Comparison of ENCODE assay signal across 8 cellular contexts in genomic region chr6:161748535-161749386, GRCh38.
DNase-seq lines count a peak whose midpoint lies in the region; ATAC-seq and TF ChIP-seq lines count a peak whose summit lies in the region.

No MANE protein-coding gene starts in this region.

- no peak overlapping the region for H3K27ac ChIP-seq in SK-N-SH (ENCODE audit: low read depth in 2 of 2, low read length in 1 of 2)
- H3K27ac ChIP-seq in coronary artery, result no peak overlapping the region

- POLR2A ChIA-PET in SK-N-SH (lab: Yijun Ruan, JAX), result no interaction called here

- no peaks in the 10 kb centered on the region for H3K9me3 ChIP-seq in SK-N-SH

- no peak overlapping the region for H3K4me2 ChIP-seq in SK-N-SH

- H3K27me3 Mint-ChIP-seq in nephron (ENCODE audit: low read depth), result no peaks in the 10 kb centered on the region

- 63% methylated on average over 18 of the region's 18 CpGs for WGBS in SK-N-SH (ENCODE audit: low lambda C conversion rate)
- WGBS in lower leg skin, 2 donors, result 69 to 73% methylated on average over 18 of the region's 18 CpGs

- no peaks in the 10 kb centered on the region for H3F3A ChIP-seq in SK-N-SH (replicated peaks; ENCODE audit: insufficient read depth)

- DNase-seq in SK-N-SH (peak; percentile 39), NCI-H146 treated with DMSO at 0.1 percent for 48 hours (lab: John Stamatoyannopoulos, UW; ENCODE audit: unreplicated experiment) (peak; percentile 36), coronary artery (ENCODE audit: low spot score) (no peak), lower leg skin (ENCODE audit: low spot score in 2 of 2) (no peak), NCI-H2171 (lab: John Stamatoyannopoulos, UW) (no peak)

- H3K36me3 ChIP-seq in SK-N-SH (replicated peaks in 1 of 2; ENCODE audit: control insufficient read depth in 1 of 2, insufficient read depth in 2 of 2, low read length in 1 of 2), result no peaks in the 10 kb centered on the region

- H3K79me2 ChIP-seq in SK-N-SH (ENCODE audit: insufficient read depth), result no peaks in the 10 kb centered on the region

- H3K4me1 Mint-ChIP-seq in nephron, result peaks cover 9% of the 10 kb centered on the region

- H3K27me3 ChIP-seq in SK-N-SH (ENCODE audit: insufficient read depth), result no peaks in the 10 kb centered on the region

- no peak for ATAC-seq in SK-N-SH treated with all-trans-retinoic acid at 6 μM for 48 hours
- ATAC-seq in GM18870 (IDR thresholded peaks at IDR 0.05; ENCODE audit: unreplicated experiment), result no peak

- no peaks in the 10 kb centered on the region for H3K9me2 ChIP-seq in SK-N-SH

- peaks cover 0 to 19% of the 10 kb centered on the region in 2 experiments; a peak in 2 of 4 replicates for H3K4me1 ChIP-seq in SK-N-SH (ENCODE audit: control insufficient read depth in 1 of 2, insufficient read depth in 2 of 2, low read depth in 1 of 2, low read length in 1 of 2)

- TF ChIP-seq EP300 in SK-N-SH (IDR thresholded peaks at IDR 0.05; ENCODE audit: borderline replicate concordance in 1 of 2, low read depth in 1 of 2, low read length in 1 of 2), result no peak

- TF ChIP-seq CTCF in SK-N-SH (IDR thresholded peaks at IDR 0.05) (no peak; the same call in 1 of the 2 replicates), coronary artery (IDR thresholded peaks at IDR 0.05) (no peak), nephron (IDR thresholded peaks at IDR 0.05; ENCODE audit: unreplicated experiment in 3 of 3) (peak; percentile 43 to 67 (median 60)), lower leg skin (IDR thresholded peaks at IDR 0.05) (no peak)

- CTCF ChIA-PET in SK-N-SH (lab: Yijun Ruan, JAX), result interaction anchor here (0.5 to 1.4 kb wide), 4 partner anchors 32 to 216 kb away, joined by 3 read pairs; no protein-coding TSS in a partner anchor

- intact Hi-C loops in lower leg skin (cut with DNase I; ENCODE audit: low total_unique reads), result no loop called here

- H3K9me3 Mint-ChIP-seq in nephron, result no peaks in the 10 kb centered on the region

- no peak overlapping the region for H3K4me3 Mint-ChIP-seq in nephron

- peak; percentile 52 for TF ChIP-seq RAD21 in SK-N-SH (IDR thresholded peaks at IDR 0.05; ENCODE audit: low read length)

- no peak overlapping the region for H3K27ac Mint-ChIP-seq in nephron

- no peaks in the 10 kb centered on the region for H3K36me3 Mint-ChIP-seq in nephron (ENCODE audit: low read depth)

- no peak overlapping the region for H3K4me3 ChIP-seq in SK-N-SH (ENCODE audit: low read depth in 2 of 2, low read length in 1 of 2)
- H3K4me3 ChIP-seq in coronary artery, result peak overlapping the region; percentile 28
- H3K4me3 ChIP-seq in lower leg skin (ENCODE audit: low read depth, poor library complexity, severe bottlenecking), result no peak overlapping the region

- no peak for TF ChIP-seq POLR2A in lower leg skin (IDR thresholded peaks at IDR 0.05)

- H4K20me1 ChIP-seq in SK-N-SH (ENCODE audit: insufficient read depth), result no peaks in the 10 kb centered on the region

- H2AFZ ChIP-seq in SK-N-SH (ENCODE audit: low read depth), result no peak overlapping the region

- H3K9ac ChIP-seq in SK-N-SH, result no peak overlapping the region

TF ChIP-seq in SK-N-SH, 30 proteins besides CTCF, POLR2A, EP300 and RAD21:
- TF ChIP-seq SMC3 (IDR thresholded peaks at IDR 0.05; ENCODE audit: low read depth, low read length) (peak; percentile 21; the same call in 1 of the 2 replicates), EZH2phosphoT487 (IDR thresholded peaks at IDR 0.05; ENCODE audit: borderline replicate concordance, low read depth) (no peak)

TF ChIP-seq in SK-N-SH treated with all-trans-retinoic acid at 6 μM for 48 hours, 23 proteins besides CTCF, POLR2A, EP300 and RAD21:
- TF ChIP-seq, protein P1, sequence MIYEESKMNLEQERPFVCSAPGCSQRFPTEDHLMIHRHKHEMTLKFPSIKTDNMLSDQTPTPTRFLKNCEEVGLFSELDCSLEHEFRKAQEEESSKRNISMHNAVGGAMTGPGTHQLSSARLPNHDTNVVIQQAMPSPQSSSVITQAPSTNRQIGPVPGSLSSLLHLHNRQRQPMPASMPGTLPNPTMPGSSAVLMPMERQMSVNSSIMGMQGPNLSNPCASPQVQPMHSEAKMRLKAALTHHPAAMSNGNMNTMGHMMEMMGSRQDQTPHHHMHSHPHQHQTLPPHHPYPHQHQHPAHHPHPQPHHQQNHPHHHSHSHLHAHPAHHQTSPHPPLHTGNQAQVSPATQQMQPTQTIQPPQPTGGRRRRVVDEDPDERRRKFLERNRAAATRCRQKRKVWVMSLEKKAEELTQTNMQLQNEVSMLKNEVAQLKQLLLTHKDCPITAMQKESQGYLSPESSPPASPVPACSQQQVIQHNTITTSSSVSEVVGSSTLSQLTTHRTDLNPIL (CRISPR knock-in tag; IDR thresholded peaks at IDR 0.05; ENCODE audit: low read depth), result no peak
- TF ChIP-seq, protein P2, sequence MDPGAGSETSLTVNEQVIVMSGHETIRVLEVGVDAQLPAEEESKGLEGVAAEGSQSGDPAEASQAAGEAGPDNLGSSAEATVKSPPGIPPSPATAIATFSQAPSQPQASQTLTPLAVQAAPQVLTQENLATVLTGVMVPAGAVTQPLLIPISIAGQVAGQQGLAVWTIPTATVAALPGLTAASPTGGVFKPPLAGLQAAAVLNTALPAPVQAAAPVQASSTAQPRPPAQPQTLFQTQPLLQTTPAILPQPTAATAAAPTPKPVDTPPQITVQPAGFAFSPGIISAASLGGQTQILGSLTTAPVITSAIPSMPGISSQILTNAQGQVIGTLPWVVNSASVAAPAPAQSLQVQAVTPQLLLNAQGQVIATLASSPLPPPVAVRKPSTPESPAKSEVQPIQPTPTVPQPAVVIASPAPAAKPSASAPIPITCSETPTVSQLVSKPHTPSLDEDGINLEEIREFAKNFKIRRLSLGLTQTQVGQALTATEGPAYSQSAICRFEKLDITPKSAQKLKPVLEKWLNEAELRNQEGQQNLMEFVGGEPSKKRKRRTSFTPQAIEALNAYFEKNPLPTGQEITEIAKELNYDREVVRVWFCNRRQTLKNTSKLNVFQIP (CRISPR knock-in tag; IDR thresholded peaks at IDR 0.05; ENCODE audit: borderline replicate concordance, low read depth), result no peak

Comparison
In these comparisons a context has a peak if more than half of its experiments do, and no peak if none do; other contexts are left out.
1. DNase-seq: peak in SK-N-SH (single experiment) and NCI-H146 treated with DMSO at 0.1 percent for 48 hours (single experiment); none in coronary artery (single experiment), lower leg skin (0 of 2) and NCI-H2171 (single experiment).
2. CTCF ChIP-seq: peak in nephron (3 of 3); none in SK-N-SH (single experiment), coronary artery (single experiment) and lower leg skin (0 of 3).